ENCODE assay signal across 9 cellular contexts in the genomic region with DNA sequence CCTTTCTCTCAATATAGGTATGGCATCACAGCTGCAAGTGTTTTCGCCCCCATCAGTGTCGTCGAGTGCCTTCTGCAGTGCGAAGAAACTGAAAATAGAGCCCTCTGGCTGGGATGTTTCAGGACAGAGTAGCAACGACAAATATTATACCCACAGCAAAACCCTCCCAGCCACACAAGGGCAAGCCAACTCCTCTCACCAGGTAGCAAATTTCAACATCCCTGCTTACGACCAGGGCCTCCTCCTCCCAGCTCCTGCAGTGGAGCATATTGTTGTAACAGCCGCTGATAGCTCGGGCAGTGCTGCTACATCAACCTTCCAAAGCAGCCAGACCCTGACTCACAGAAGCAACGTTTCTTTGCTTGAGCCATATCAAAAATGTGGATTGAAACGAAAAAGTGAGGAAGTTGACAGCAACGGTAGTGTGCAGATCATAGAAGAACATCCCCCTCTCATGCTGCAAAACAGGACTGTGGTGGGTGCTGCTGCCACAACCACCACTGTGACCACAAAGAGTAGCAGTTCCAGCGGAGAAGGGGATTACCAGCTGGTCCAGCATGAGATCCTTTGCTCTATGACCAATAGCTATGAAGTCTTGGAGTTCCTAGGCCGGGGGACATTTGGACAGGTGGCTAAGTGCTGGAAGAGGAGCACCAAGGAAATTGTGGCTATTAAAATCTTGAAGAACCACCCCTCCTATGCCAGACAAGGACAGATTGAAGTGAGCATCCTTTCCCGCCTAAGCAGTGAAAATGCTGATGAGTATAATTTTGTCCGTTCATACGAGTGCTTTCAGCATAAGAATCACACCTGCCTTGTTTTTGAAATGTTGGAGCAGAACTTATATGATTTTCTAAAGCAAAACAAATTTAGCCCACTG. TPM values are rescaled to one million over a fixed set of nuclear protein-coding genes. Genes with fewer than 3 reads are reported as not detected.
DNase-seq lines count a peak whose midpoint lies in the region; ATAC-seq and TF ChIP-seq lines count a peak whose summit lies in the region.
"Had no signal": no experiment of that assay in that cellular context is flagged by ENCODE, and none has a peak within 500 bp of the region (broad histone marks: within the 10 kb centered on the region; RNA-seq: fewer than 3 reads in every experiment).

No MANE protein-coding gene starts in this region.

- CTCF ChIA-PET in GM10248 (lab: Yijun Ruan, JAX) = interaction anchor here (0.7 to 2.7 kb wide), 9 partner anchors 10 to 460 kb away, joined by 3 to 19 read pairs (median 3); a partner anchor contains a TSS

- peak overlapping the region; percentile 82 for H3K4me3 Mint-ChIP-seq in natural killer cell treated with Interleukin-12 subunit alpha and Interleukin-12 subunit beta and Interleukin-15 and Interleukin-18, amount 100 ng/mL, for 72 hours

- peaks cover 60 to 71% of the 10 kb centered on the region in 2 donors for H3K4me1 Mint-ChIP-seq in natural killer cell treated with Interleukin-12 subunit alpha and Interleukin-12 subunit beta and Interleukin-15 and Interleukin-18, amount 100 ng/mL, for 72 hours (ENCODE audit: low read depth in 2 of 2)

- H3K36me3 Mint-ChIP-seq in natural killer cell treated with Interleukin-12 subunit alpha and Interleukin-12 subunit beta and Interleukin-15 and Interleukin-18, amount 100 ng/mL, for 72 hours = peaks cover 34% of the 10 kb centered on the region

- H3K27me3 Mint-ChIP-seq in natural killer cell treated with Interleukin-12 subunit alpha and Interleukin-12 subunit beta and Interleukin-15 and Interleukin-18, amount 100 ng/mL, for 72 hours = no peaks in the 10 kb centered on the region

- TF ChIP-seq CTCF in GM10248 (IDR thresholded peaks at IDR 0.05; ENCODE audit: control extremely low read depth, extremely low read depth, low read depth, missing control alignments) = no peak

- peak overlapping the region; percentile 90 to 94 for H3K27ac Mint-ChIP-seq in natural killer cell treated with Interleukin-12 subunit alpha and Interleukin-12 subunit beta and Interleukin-15 and Interleukin-18, amount 100 ng/mL, for 72 hours

- ATAC-seq in HG03354 (IDR thresholded peaks at IDR 0.05; ENCODE audit: poor library complexity, severe bottlenecking, unreplicated experiment) (peak; percentile 68), GM21367 (IDR thresholded peaks at IDR 0.05; ENCODE audit: unreplicated experiment) (no peak)
- ATAC-seq in natural killer cell treated with Interleukin-12 subunit alpha and Interleukin-12 subunit beta and Interleukin-15 and Interleukin-18, amount 100 ng/mL, for 72 hours = peak; percentile 89 to 90

- DNase-seq in GM10248 (ENCODE audit: extremely low spot score) (peak; percentile 29), mucosa of gallbladder (ENCODE audit: low spot score) (no peak), putamen (ENCODE audit: low spot score) (no peak), NCI-H2081 (lab: John Stamatoyannopoulos, UW) (no peak)
- DNase-seq in activated CD8-positive, alpha-beta memory T cell treated with anti-CD3 and anti-CD28 coated beads for 48 hours (ENCODE audit: low read depth in 2 of 3, low spot score in 2 of 3) = peak in 2 of 3 experiments; percentile 19 to 51
- DNase-seq in natural killer cell treated with Interleukin-12 subunit alpha and Interleukin-12 subunit beta and Interleukin-15 and Interleukin-18, amount 100 ng/mL, for 72 hours (ENCODE audit: low spot score) = peak; percentile 87
- DNase-seq: NCI-H2029 had no signal

- POLR2A ChIA-PET in GM10248 (lab: Yijun Ruan, JAX) = interaction anchor here (0.6 to 1.1 kb wide), 2 partner anchors 8 to 11 kb away, joined by 5 to 9 read pairs; a partner anchor contains a TSS

- H3K9me3 Mint-ChIP-seq in natural killer cell treated with Interleukin-12 subunit alpha and Interleukin-12 subunit beta and Interleukin-15 and Interleukin-18, amount 100 ng/mL, for 72 hours = no peaks in the 10 kb centered on the region

RNA-seq across cellular contexts. Expression of a gene that starts 11.5 kb away (rescaled TPM):
- 100 to 1,000 TPM in 1 of 2 donors, 10 to 100 TPM in 1; 80.6 to 110 TPM for total RNA-seq in natural killer cell treated with Interleukin-12 subunit alpha and Interleukin-12 subunit beta and Interleukin-15 and Interleukin-18, amount 100 ng/mL, for 72 hours
- 72.3 TPM for total RNA-seq in mucosa of gallbladder

RNA-seq across cellular contexts. Expression of a gene that starts 35.5 kb away (rescaled TPM):
- 10 to 100 TPM; 12.6 to 22.0 TPM for total RNA-seq in natural killer cell treated with Interleukin-12 subunit alpha and Interleukin-12 subunit beta and Interleukin-15 and Interleukin-18, amount 100 ng/mL, for 72 hours
- total RNA-seq in mucosa of gallbladder = 6.0 TPM

RNA-seq across cellular contexts. Expression of a gene that starts 36.0 kb away (rescaled TPM):
- 10 to 100 TPM; 40.4 to 76.0 TPM for total RNA-seq in natural killer cell treated with Interleukin-12 subunit alpha and Interleukin-12 subunit beta and Interleukin-15 and Interleukin-18, amount 100 ng/mL, for 72 hours
- total RNA-seq in mucosa of gallbladder = 21.5 TPM

RNA-seq across cellular contexts. Expression of a gene that starts 38.7 kb away (rescaled TPM):
- 1 to 10 TPM in 1 of 2 donors, under 1 TPM in 1; 0.59 to 1.2 TPM for total RNA-seq in natural killer cell treated with Interleukin-12 subunit alpha and Interleukin-12 subunit beta and Interleukin-15 and Interleukin-18, amount 100 ng/mL, for 72 hours
- 74.8 TPM for total RNA-seq in mucosa of gallbladder

RNA-seq across cellular contexts. Expression of a gene that starts 53.2 kb away (rescaled TPM):
- 1 to 10 TPM; 1.3 to 3.0 TPM for total RNA-seq in natural killer cell treated with Interleukin-12 subunit alpha and Interleukin-12 subunit beta and Interleukin-15 and Interleukin-18, amount 100 ng/mL, for 72 hours
- total RNA-seq in mucosa of gallbladder = 20.9 TPM

Comparison
In these comparisons a context has a peak if more than half of its experiments do, and no peak if none do; other contexts are left out.
1. DNase-seq: peak in GM10248 (single experiment), activated CD8-positive, alpha-beta memory T cell treated with anti-CD3 and anti-CD28 coated beads for 48 hours (2 of 3) and natural killer cell treated with Interleukin-12 subunit alpha and Interleukin-12 subunit beta and Interleukin-15 and Interleukin-18, amount 100 ng/mL, for 72 hours (single experiment); none in mucosa of gallbladder (single experiment), putamen (single experiment) and NCI-H2081 (0 of 2).